In genomic region chr18:22335644-22336275, GRCh38 we compare ENCODE assay signal across 24 cellular contexts.
DNase-seq lines count a peak whose midpoint lies in the region; ATAC-seq and TF ChIP-seq lines count a peak whose summit lies in the region.
"Had no signal": no experiment of that assay in that cellular context is flagged by ENCODE, and none has a peak within 500 bp of the region (broad histone marks: within the 10 kb centered on the region; RNA-seq: fewer than 3 reads in every experiment).

No MANE protein-coding gene starts in this region.

- H3K36me3 ChIP-seq in mucosa of descending colon (ENCODE audit: low read depth), result no peaks in the 10 kb centered on the region
- no peaks in the 10 kb centered on the region for H3K36me3 ChIP-seq in aorta (ENCODE audit: control insufficient read depth in 1 of 2, insufficient read depth in 2 of 2, low read length in 1 of 2)
- H3K36me3 ChIP-seq: ascending aorta had no signal

- H3K27ac Mint-ChIP-seq in activated CD8-positive, alpha-beta T cell treated with anti-CD3 and anti-CD28 coated beads, Interleukin-2, amount 10 ng/mL, durations not matched to agents 7 days and 5 days, result no peak overlapping the region
- H3K27ac Mint-ChIP-seq in activated CD4-positive, alpha-beta memory T cell treated with anti-CD3 and anti-CD28 coated beads for 36 hours, result no peak overlapping the region
- H3K27ac Mint-ChIP-seq: activated CD8-positive, alpha-beta T cell treated with anti-CD3 and anti-CD28 coated beads for 36 hours had no signal

- no peaks in the 10 kb centered on the region for H3K36me3 Mint-ChIP-seq in activated CD8-positive, alpha-beta T cell treated with anti-CD3 and anti-CD28 coated beads, Interleukin-2, amount 10 ng/mL, durations not matched to agents 7 days and 5 days (ENCODE audit: low read depth)
- no peaks in the 10 kb centered on the region for H3K36me3 Mint-ChIP-seq in activated CD4-positive, alpha-beta memory T cell treated with anti-CD3 and anti-CD28 coated beads for 36 hours

- H3K27me3 ChIP-seq in aorta (ENCODE audit: control insufficient read depth in 1 of 2, insufficient read depth in 2 of 2, low read length in 1 of 2), result no peaks in the 10 kb centered on the region
- H3K27me3 ChIP-seq: ascending aorta had no signal

- 34 to 36% methylated on average over 17 of the region's 17 CpGs for WGBS in aorta, 2 donors

- no peak overlapping the region for H3K4me3 ChIP-seq in mucosa of descending colon
- H3K4me3 ChIP-seq in aorta (ENCODE audit: low read length in 2 of 2), result no peak overlapping the region

- no peak for DNase-seq in Right ventricle myocardium inferior (ENCODE audit: missing footprints)
- no peak for DNase-seq in cardiac septum (ENCODE audit: low spot score)
- DNase-seq in left cardiac atrium, result peak; percentile 69
- DNase-seq in mucosa of descending colon, result peak; percentile 81 to 85 (median 82)
- no peak for DNase-seq in aorta
- DNase-seq in activated CD8-positive, alpha-beta T cell treated with anti-CD3 and anti-CD28 coated beads, Interleukin-2, amount 10 ng/mL, durations not matched to agents 7 days and 5 days, result no peak
- no peak for DNase-seq in activated CD4-positive, alpha-beta memory T cell treated with anti-CD3 and anti-CD28 coated beads for 36 hours
- DNase-seq: 8988T; activated CD4-positive, CD25-positive, alpha-beta regulatory T cell; activated CD8-positive, alpha-beta T cell treated with anti-CD3 and anti-CD28 coated beads for 36 hours; activated naive CD4-positive, alpha-beta T cell treated with anti-CD3 and anti-CD28 coated beads, Interleukin-2, amount 50 U/mL, for 16 hours; activated T-cell treated with anti-CD3 and anti-CD28 coated beads, Interleukin-2, amount 50 U/mL, for 4 hours; AML-193; COR-L47; hippocampal formation; islet precursor cell; midbrain; NCI-H2029; NCI-H345; stimulated activated CD4-positive, alpha-beta T cell treated with anti-CD3 and anti-CD28 coated beads, Interleukin-4, amount 100 ng/mL, for 4 hours; T1000 had no signal

- H3K27ac ChIP-seq in aorta (ENCODE audit: low read depth in 1 of 2, low read length in 2 of 2), result no peak overlapping the region
- H3K27ac ChIP-seq: KMS-11 had no signal

- ATAC-seq in Right ventricle myocardium inferior (peak; percentile 4), left cardiac atrium (peak; percentile 13 to 30), mucosa of descending colon (peak; percentile 94), aorta (ENCODE audit: low FRiP score) (peak; percentile 23), GM19035 (IDR thresholded peaks at IDR 0.05; ENCODE audit: unreplicated experiment) (no peak)
- no peak for ATAC-seq in activated CD8-positive, alpha-beta T cell treated with anti-CD3 and anti-CD28 coated beads, Interleukin-2, amount 10 ng/mL, durations not matched to agents 7 days and 5 days
- ATAC-seq: activated CD8-positive, alpha-beta T cell treated with anti-CD3 and anti-CD28 coated beads for 36 hours; activated T-cell treated with anti-CD3 and anti-CD28 coated beads, Interleukin-2, amount 50 U/mL, for 4 hours had no signal

- H3K27me3 Mint-ChIP-seq in activated CD8-positive, alpha-beta T cell treated with anti-CD3 and anti-CD28 coated beads, Interleukin-2, amount 10 ng/mL, durations not matched to agents 7 days and 5 days (ENCODE audit: low read depth), result peaks cover 2% of the 10 kb centered on the region
- no peaks in the 10 kb centered on the region for H3K27me3 Mint-ChIP-seq in activated CD4-positive, alpha-beta memory T cell treated with anti-CD3 and anti-CD28 coated beads for 36 hours
- H3K27me3 Mint-ChIP-seq: activated CD8-positive, alpha-beta T cell treated with anti-CD3 and anti-CD28 coated beads for 36 hours had no signal

- H3K9me3 ChIP-seq in mucosa of descending colon, result no peaks in the 10 kb centered on the region
- no peaks in the 10 kb centered on the region for H3K9me3 ChIP-seq in aorta (ENCODE audit: control insufficient read depth, low read length)
- H3K9me3 ChIP-seq: ascending aorta had no signal

- CTCF ChIA-PET in activated CD8-positive, alpha-beta T cell treated with anti-CD3 and anti-CD28 coated beads, Interleukin-2, amount 10 ng/mL, durations not matched to agents 7 days and 5 days (lab: Charles Lee), result no interaction called here
- CTCF ChIA-PET in activated CD4-positive, alpha-beta memory T cell treated with anti-CD3 and anti-CD28 coated beads for 36 hours (lab: Charles Lee), result no interaction called here

- H3K9me3 Mint-ChIP-seq in activated CD8-positive, alpha-beta T cell treated with anti-CD3 and anti-CD28 coated beads, Interleukin-2, amount 10 ng/mL, durations not matched to agents 7 days and 5 days (ENCODE audit: insufficient read depth), result no peaks in the 10 kb centered on the region
- no peaks in the 10 kb centered on the region for H3K9me3 Mint-ChIP-seq in activated CD4-positive, alpha-beta memory T cell treated with anti-CD3 and anti-CD28 coated beads for 36 hours
- H3K9me3 Mint-ChIP-seq: activated CD8-positive, alpha-beta T cell treated with anti-CD3 and anti-CD28 coated beads for 36 hours; activated T-cell treated with anti-CD3 and anti-CD28 coated beads, Interleukin-2, amount 50 U/mL, for 4 hours had no signal

- POLR2A ChIA-PET in activated CD8-positive, alpha-beta T cell treated with anti-CD3 and anti-CD28 coated beads, Interleukin-2, amount 10 ng/mL, durations not matched to agents 7 days and 5 days (lab: Charles Lee), result interaction anchor here (0.5 kb wide), 1 partner anchor 100 kb away, joined by 3 read pairs; no protein-coding TSS in a partner anchor
- POLR2A ChIA-PET in activated CD4-positive, alpha-beta memory T cell treated with anti-CD3 and anti-CD28 coated beads for 36 hours (lab: Charles Lee), result no interaction called here

- no peak overlapping the region for H3K4me3 Mint-ChIP-seq in activated CD8-positive, alpha-beta T cell treated with anti-CD3 and anti-CD28 coated beads, Interleukin-2, amount 10 ng/mL, durations not matched to agents 7 days and 5 days
- no peak overlapping the region for H3K4me3 Mint-ChIP-seq in activated CD4-positive, alpha-beta memory T cell treated with anti-CD3 and anti-CD28 coated beads for 36 hours
- H3K4me3 Mint-ChIP-seq: activated CD8-positive, alpha-beta T cell treated with anti-CD3 and anti-CD28 coated beads for 36 hours; activated T-cell treated with anti-CD3 and anti-CD28 coated beads, Interleukin-2, amount 50 U/mL, for 4 hours had no signal

- no peak for TF ChIP-seq CTCF in mucosa of descending colon (IDR thresholded peaks at IDR 0.05)

- peaks cover 3% of the 10 kb centered on the region for H3K4me1 ChIP-seq in mucosa of descending colon (ENCODE audit: low read depth)
- no peaks in the 10 kb centered on the region for H3K4me1 ChIP-seq in aorta (ENCODE audit: control insufficient read depth in 1 of 2, insufficient read depth in 2 of 2, low read length in 2 of 2)

- peaks cover 21% of the 10 kb centered on the region for H3K4me1 Mint-ChIP-seq in activated CD8-positive, alpha-beta T cell treated with anti-CD3 and anti-CD28 coated beads, Interleukin-2, amount 10 ng/mL, durations not matched to agents 7 days and 5 days (ENCODE audit: low read depth)
- H3K4me1 Mint-ChIP-seq in activated CD4-positive, alpha-beta memory T cell treated with anti-CD3 and anti-CD28 coated beads for 36 hours (ENCODE audit: low read depth), result peaks cover 12% of the 10 kb centered on the region

- intact Hi-C loops in Right ventricle myocardium inferior (cut with DNase I) (no loop called here), cardiac septum (cut with DNase I) (no loop called here), left cardiac atrium (cut with DNase I) (no loop called here), mucosa of descending colon (cut with DNase I, micrococcal nuclease) (no loop called here), aorta (cut with DNase I) (no loop called here)
- intact Hi-C loops in activated CD4-positive, alpha-beta memory T cell treated with anti-CD3 and anti-CD28 coated beads for 36 hours (cut with micrococcal nuclease), result no loop called here

Comparison
In these comparisons a context has a peak if more than half of its experiments do, and no peak if none do; other contexts are left out.
1. DNase-seq: peak in left cardiac atrium (single experiment) and mucosa of descending colon (3 of 3); none in Right ventricle myocardium inferior (single experiment), cardiac septum (single experiment), aorta (0 of 2), activated CD8-positive, alpha-beta T cell treated with anti-CD3 and anti-CD28 coated beads, Interleukin-2, amount 10 ng/mL, durations not matched to agents 7 days and 5 days (single experiment) and activated CD4-positive, alpha-beta memory T cell treated with anti-CD3 and anti-CD28 coated beads for 36 hours (single experiment).
2. ATAC-seq: peak in Right ventricle myocardium inferior (single experiment), left cardiac atrium (2 of 2), mucosa of descending colon (single experiment) and aorta (single experiment); none in activated CD8-positive, alpha-beta T cell treated with anti-CD3 and anti-CD28 coated beads, Interleukin-2, amount 10 ng/mL, durations not matched to agents 7 days and 5 days (single experiment) and GM19035 (single experiment).